ENCODE assay signal across 8 cellular contexts in genomic region chr7:7182156-7183060, GRCh38. TPM values are rescaled to one million over a fixed set of nuclear protein-coding genes. Genes with fewer than 3 reads are reported as not detected.
DNase-seq lines count a peak whose midpoint lies in the region; ATAC-seq and TF ChIP-seq lines count a peak whose summit lies in the region.

C1GALT1 (plus strand) TSS chr7:7182544; CDS start chr7:7234320, 51,776 bp downstream.

- peak within 1 kb of the TSS; percentile 80 for H3K4me3 ChIP-seq in Jurkat, Clone E6-1 (ENCODE audit: low read length)
- peak within 1 kb of the TSS; percentile 87 for H3K4me3 ChIP-seq in PC-3 (ENCODE audit: low read length)
- peak within 1 kb of the TSS; percentile 94 to 96 for H3K4me3 ChIP-seq in mucosa of rectum (ENCODE audit: low read length in 2 of 2)

- peak within 1 kb of the TSS; percentile 77 for H3K9ac ChIP-seq in PC-3 (ENCODE audit: low read length)
- H3K9ac ChIP-seq in mucosa of rectum (ENCODE audit: low read depth in 1 of 2, low read length in 2 of 2): peak within 1 kb of the TSS; percentile 95 to 97

- H3K27ac ChIP-seq in PC-3 (ENCODE audit: low read length) (peak within 1 kb of the TSS; percentile 63), mucosa of rectum (ENCODE audit: low read depth in 2 of 2, low read length in 2 of 2) (peak within 1 kb of the TSS; percentile 98 to 99)

- TF ChIP-seq POLR2A in erythroblast (IDR thresholded peaks at IDR 0.05; ENCODE audit: low read length): peak; percentile 98

- POLR2A ChIA-PET in PC-3 (lab: Charles Lee; ENCODE audit: unreplicated experiment): interaction anchor here (0.5 to 1.0 kb wide), 4 partner anchors 19 to 256 kb away, joined by 3 to 5 read pairs (median 4); no protein-coding TSS in a partner anchor

- no peaks in the 10 kb centered on the region for H3K27me3 ChIP-seq in PC-3 (ENCODE audit: low read length)
- H3K27me3 ChIP-seq in mucosa of rectum (ENCODE audit: control insufficient read depth in 2 of 2, insufficient read depth in 2 of 2, low read length in 2 of 2): no peaks in the 10 kb centered on the region

- peak; percentile 39 for TF ChIP-seq CTCF in PC-3 (conservative IDR thresholded peaks at IDR 0.05; ENCODE audit: low read depth, low read length)

- H3K9me3 ChIP-seq in PC-3 (ENCODE audit: low read length): no peaks in the 10 kb centered on the region
- H3K9me3 ChIP-seq in mucosa of rectum (ENCODE audit: control insufficient read depth in 2 of 2, low read length in 2 of 2): no peaks in the 10 kb centered on the region

- peak; percentile 98 for DNase-seq in DMS53 treated with DMSO at 0.1 percent for 48 hours (lab: John Stamatoyannopoulos, UW; ENCODE audit: unreplicated experiment)
- peak; percentile 98 for DNase-seq in Jurkat, Clone E6-1 (ENCODE audit: low read depth, low spot score)
- DNase-seq in PC-3: peak; percentile 96
- DNase-seq in activated T-cell treated with anti-CD3 and anti-CD28 coated beads, Interleukin-2, amount 50 U/mL, for 1 hour: peak; percentile 97
- DNase-seq in erythroblast (lab: John Stamatoyannopoulos, UW): peak; percentile 99
- peak; percentile 96 for DNase-seq in stimulated activated CD8-positive, alpha-beta memory T cell treated with anti-CD3 and anti-CD28 coated beads, Interleukin-4, amount 100 ng/mL, for 48 hours

- ATAC-seq in GM21619 (IDR thresholded peaks at IDR 0.05; ENCODE audit: unreplicated experiment) (peak; percentile 77), PC-3 (peak; percentile 82)

- peaks cover 3% of the 10 kb centered on the region; the same call in 1 of the 2 replicates for H4K20me1 ChIP-seq in PC-3 (ENCODE audit: low read length)

- no peaks in the 10 kb centered on the region for H3K36me3 ChIP-seq in PC-3 (ENCODE audit: low read depth, low read length)
- no peaks in the 10 kb centered on the region for H3K36me3 ChIP-seq in mucosa of rectum (ENCODE audit: control insufficient read depth in 2 of 2, insufficient read depth in 2 of 2, low read length in 2 of 2)

- H2AFZ ChIP-seq in PC-3 (ENCODE audit: low read length): peak within 1 kb of the TSS; percentile 88

- intact Hi-C loops in PC-3 (cut with micrococcal nuclease): loop anchor here (1.0 to 5.0 kb wide), 8 partner anchors 62 to 382 kb away; no protein-coding TSS in a partner anchor

- BruUV-seq in PC-3 (replicated peaks; lab: Mats Ljungman, UMichigan): no TSS peak

- CTCF ChIA-PET in PC-3 (lab: Charles Lee): interaction anchor here (0.6 to 1.6 kb wide), 5 partner anchors 19 to 242 kb away, joined by 3 to 23 read pairs (median 4); no protein-coding TSS in a partner anchor

- H3F3A ChIP-seq in PC-3 (ENCODE audit: low read length, unreplicated experiment): peaks cover 6% of the 10 kb centered on the region

- H3K4me2 ChIP-seq in PC-3 (ENCODE audit: low read length): peak within 1 kb of the TSS; percentile 93

- H3K79me2 ChIP-seq in PC-3 (ENCODE audit: low read length): peaks cover 48% of the 10 kb centered on the region

- peaks cover 35% of the 10 kb centered on the region for H3K4me1 ChIP-seq in PC-3 (ENCODE audit: insufficient read depth, low read length)
- H3K4me1 ChIP-seq in mucosa of rectum (ENCODE audit: control insufficient read depth in 2 of 2, insufficient read depth in 2 of 2, low read length in 2 of 2): peaks cover 4 to 5% of the 10 kb centered on the region in 2 donors

- no peaks in the 10 kb centered on the region for H3K9me2 ChIP-seq in PC-3 (replicated peaks; ENCODE audit: low read length)

RNA-seq across cellular contexts. Expression of gene C1GALT1, which starts in this region (rescaled TPM):
- polyA plus RNA-seq in Jurkat, Clone E6-1 (2012; ENCODE audit: insufficient read depth, insufficient read length): 40.3 TPM
- total RNA-seq in PC-3 (2014; rRNA removed): 19.3 and 32.3 TPM in 2 replicates

Comparison
In these comparisons a context has a peak if more than half of its experiments do, and no peak if none do; other contexts are left out.
1. Peak in every context shown above with its lines: DNase-seq, ATAC-seq, H3K4me3 ChIP-seq and H3K27ac ChIP-seq.